9 cellular contexts compared by ENCODE assay signal in genomic region chr16:17061326-17061725, GRCh38.
"Had no signal": no experiment of that assay in that cellular context is flagged by ENCODE, and none has a peak within 500 bp of the region (broad histone marks: within the 10 kb centered on the region; RNA-seq: fewer than 3 reads in every experiment).

No MANE protein-coding gene starts in this region.

- H3K9me3 Mint-ChIP-seq: H9 had no signal

- FAIRE-seq: H1, H54 had no signal

- H3K4me2 ChIP-seq: GM23338, KMS-11 had no signal

- H3K9ac ChIP-seq: KMS-11 had no signal

- ATAC-seq: GM23338 had no signal

- H2AFZ ChIP-seq: GM23338 had no signal

- H3K4me3 Mint-ChIP-seq: GM23338, H9 had no signal

- DNase-seq: H9, HCEC 1CT, IMR-90, KBM-7 had no signal

- H3K27ac Mint-ChIP-seq: GM23338, H9 had no signal

- H3K27ac ChIP-seq: HL-60, KMS-11 had no signal

- H3K4me3 ChIP-seq: GM23338 had no signal
